Comparison of ENCODE assay signal across 1 cellular context in genomic region chr7:1785839-1786238, GRCh38.
TF ChIP-seq lines count a peak whose summit lies in the region.

No MANE protein-coding gene starts in this region.

TF ChIP-seq in HepG2, 621 proteins besides CTCF, POLR2A, EP300 and RAD21:
- TF ChIP-seq ZFP82 (CRISPR knock-in tag; IDR thresholded peaks at IDR 0.05; ENCODE audit: borderline replicate concordance) (peak; percentile 95), ZNF781 (CRISPR knock-in tag; IDR thresholded peaks at IDR 0.05; ENCODE audit: borderline replicate concordance, not compliant biosample characterization) (no peak)
